26 cellular contexts compared by ENCODE assay signal in genomic region chr15:57631386-57632110, GRCh38. TPM values are rescaled to one million over a fixed set of nuclear protein-coding genes. Genes with fewer than 3 reads are reported as not detected.
"Had no signal": no experiment of that assay in that cellular context is flagged by ENCODE, and none has a peak within 500 bp of the region (broad histone marks: within the 10 kb centered on the region; RNA-seq: fewer than 3 reads in every experiment).

No MANE protein-coding gene starts in this region.

- DNase-seq: colonic mucosa; effector CD8-positive, alpha-beta T cell; endodermal cell; foreskin keratinocyte; glutamatergic neuron; left colon; natural killer cell; sigmoid colon; stimulated activated CD4-positive, alpha-beta T cell treated with anti-CD3 and anti-CD28 coated beads, Interleukin-2, amount 100 ng/mL, for 24 hours; stimulated activated CD4-positive, alpha-beta T cell treated with anti-CD3 and anti-CD28 coated beads, Interleukin-4, amount 100 ng/mL, for 24 hours; stimulated activated naive CD4-positive, alpha-beta T cell treated with Interleukin-2 at 50 U/mL for 16 hours; stomach; tibial artery had no signal

- H3K27ac ChIP-seq: colonic mucosa, epithelial cell of prostate, foreskin keratinocyte, neutrophil, parathyroid adenoma, sigmoid colon, stomach, tibial artery had no signal

- H3K36me3 ChIP-seq: colonic mucosa, neutrophil had no signal

- ATAC-seq: foreskin keratinocyte; left colon; natural killer cell; stimulated activated effector memory CD8-positive, alpha-beta T cell treated with anti-CD3 and anti-CD28 coated beads, Interleukin-12 subunit alpha, Interleukin-12 subunit beta, amount 100 ng/mL, for 72 hours had no signal

- H3K9me3 ChIP-seq: colonic mucosa, esophagus muscularis mucosa, neutrophil, sigmoid colon, stomach, tibial artery had no signal

- H3K4me3 ChIP-seq: colonic mucosa, esophagus muscularis mucosa, lung, sigmoid colon, stomach, tibial artery had no signal

- H3K4me3 Mint-ChIP-seq: central memory CD8-positive, alpha-beta T cell; dendritic cell treated with granulocyte-macrophage colony-stimulating factor and Interleukin-4, amounts not matched to agents 40 ng/mL and 50 ng/mL, for 4 days; endodermal cell; memory B cell; natural killer cell; neural crest cell; stimulated activated effector memory CD8-positive, alpha-beta T cell treated with anti-CD3 and anti-CD28 coated beads, Interleukin-12 subunit alpha, Interleukin-12 subunit beta, amount 100 ng/mL, for 72 hours; type B pancreatic cell had no signal

- H3K27me3 ChIP-seq: colonic mucosa, esophagus muscularis mucosa, foreskin keratinocyte, sigmoid colon, stomach, tibial artery had no signal

- H3K27ac Mint-ChIP-seq: dendritic cell treated with granulocyte-macrophage colony-stimulating factor and Interleukin-4, amounts not matched to agents 40 ng/mL and 50 ng/mL, for 4 days; endodermal cell; memory B cell; natural killer cell; progenitor cell of endocrine pancreas; stimulated activated effector memory CD8-positive, alpha-beta T cell treated with anti-CD3 and anti-CD28 coated beads, Interleukin-12 subunit alpha, Interleukin-12 subunit beta, amount 100 ng/mL, for 72 hours; type B pancreatic cell had no signal

- H3K27me3 Mint-ChIP-seq: progenitor cell of endocrine pancreas, type B pancreatic cell had no signal

- H3K4me1 ChIP-seq: foreskin keratinocyte, parathyroid adenoma had no signal

- H3K36me3 Mint-ChIP-seq: natural killer cell; stimulated activated effector memory CD8-positive, alpha-beta T cell treated with anti-CD3 and anti-CD28 coated beads, Interleukin-12 subunit alpha, Interleukin-12 subunit beta, amount 100 ng/mL, for 72 hours had no signal

- H3K4me1 Mint-ChIP-seq: central memory CD8-positive, alpha-beta T cell; memory B cell; natural killer cell; neural crest cell; stimulated activated effector memory CD8-positive, alpha-beta T cell treated with anti-CD3 and anti-CD28 coated beads, Interleukin-12 subunit alpha, Interleukin-12 subunit beta, amount 100 ng/mL, for 72 hours had no signal

- H3K9me3 Mint-ChIP-seq: central memory CD8-positive, alpha-beta T cell; dendritic cell treated with granulocyte-macrophage colony-stimulating factor and Interleukin-4, amounts not matched to agents 40 ng/mL and 50 ng/mL, for 4 days; endodermal cell; memory B cell; natural killer cell; neural crest cell; stimulated activated effector memory CD8-positive, alpha-beta T cell treated with anti-CD3 and anti-CD28 coated beads, Interleukin-12 subunit alpha, Interleukin-12 subunit beta, amount 100 ng/mL, for 72 hours; type B pancreatic cell had no signal

RNA-seq across cellular contexts. Expression of gene MYZAP, which starts 39.8 kb away (rescaled TPM):
- total RNA-seq: natural killer cell had no signal
- polyA plus RNA-seq: fibroblast of lung had no signal
